In genomic region chr17:8209909-8210760, GRCh38 we compare ENCODE assay signal across 8 cellular contexts. TPM values are rescaled to one million over a fixed set of nuclear protein-coding genes. Genes with fewer than 3 reads are reported as not detected.
A peak's percentile ranks its signal among the peaks of the same experiment; 100 is the strongest.
DNase-seq lines count a peak whose midpoint lies in the region; ATAC-seq lines count a peak whose summit lies in the region.

TSS of gene AURKB (minus strand) at chr17:8210575. CDS start at chr17:8210224, 351 bp downstream.

- H3K9ac ChIP-seq in endocrine pancreas (ENCODE audit: control insufficient read depth, insufficient read depth, low read length): no peak within 1 kb of the TSS

- H3K36me3 ChIP-seq in CD8-positive, alpha-beta memory T cell (ENCODE audit: insufficient read depth, low read length): no peaks in the 10 kb centered on the region
- H3K36me3 ChIP-seq in endocrine pancreas (ENCODE audit: control insufficient read depth, insufficient read depth, low read length): no peaks in the 10 kb centered on the region

- peak; percentile 86 to 96 (median 92) for DNase-seq in CD8-positive, alpha-beta memory T cell
- DNase-seq in HS-27A (ENCODE audit: low read depth) (peak; percentile 97), NOMO-1 treated with DMSO at 0.1 percent for 48 hours (lab: John Stamatoyannopoulos, UW; ENCODE audit: unreplicated experiment) (peak; percentile 89), mesenteric fat pad (ENCODE audit: low spot score) (peak; percentile 96)
- peak; percentile 83 for DNase-seq in stimulated activated CD8-positive, alpha-beta memory T cell treated with anti-CD3 and anti-CD28 coated beads, Interleukin-15, amount 100 ng/mL, for 1 hour (ENCODE audit: low read depth)

- H3K4me3 ChIP-seq in CD8-positive, alpha-beta memory T cell (ENCODE audit: low read length): peak within 1 kb of the TSS; percentile 93
- H3K4me3 ChIP-seq in endocrine pancreas (ENCODE audit: control insufficient read depth, insufficient read depth, low read length): peak within 1 kb of the TSS; percentile 27

- peak within 1 kb of the TSS; percentile 61 for H3K27ac ChIP-seq in CD8-positive, alpha-beta memory T cell (ENCODE audit: low read depth, low read length)

- H3K4me1 ChIP-seq in CD8-positive, alpha-beta memory T cell (ENCODE audit: insufficient read depth, low read length): peaks cover 12% of the 10 kb centered on the region
- H3K4me1 ChIP-seq in endocrine pancreas (ENCODE audit: control insufficient read depth, insufficient read depth, low read length): peaks cover 4% of the 10 kb centered on the region

- H3K27ac Mint-ChIP-seq in CD8-positive, alpha-beta memory T cell: peak within 1 kb of the TSS; percentile 53 to 95 (median 92)

- POLR2A ChIA-PET in CD8-positive, alpha-beta memory T cell (lab: Charles Lee): interaction anchor here (0.5 to 2.4 kb wide), 15 partner anchors 8 to 1175 kb away, joined by 3 to 24 read pairs (median 4); partner anchors contain the start of genes CTC1 and SLC25A35
- POLR2A ChIA-PET in activated CD8-positive, alpha-beta memory T cell treated with anti-CD3 and anti-CD28 coated beads for 36 hours (lab: Charles Lee): interaction anchor here (0.9 to 2.4 kb wide), 7 partner anchors 9 to 85 kb away, joined by 3 to 15 read pairs (median 4); partner anchors contain the start of genes CTC1 and SLC25A35

- CTCF ChIA-PET in CD8-positive, alpha-beta memory T cell (lab: Charles Lee): interaction anchor here (0.7 to 1.8 kb wide), 8 partner anchors 11 to 131 kb away, joined by 3 to 10 read pairs (median 4); no protein-coding TSS in a partner anchor
- CTCF ChIA-PET in activated CD8-positive, alpha-beta memory T cell treated with anti-CD3 and anti-CD28 coated beads for 36 hours (lab: Charles Lee): interaction anchor here (0.6 to 1.6 kb wide), 7 partner anchors 12 to 116 kb away, joined by 3 to 6 read pairs (median 3); partner anchors contain the start of gene BORCS6

- H3K4me3 Mint-ChIP-seq in CD8-positive, alpha-beta memory T cell: peak within 1 kb of the TSS; percentile 83 to 96 (median 89)

- peaks cover 0 to 4% (median 0%) of the 10 kb centered on the region in 3 donors for H3K36me3 Mint-ChIP-seq in CD8-positive, alpha-beta memory T cell

- no peaks in the 10 kb centered on the region for H3K9me3 Mint-ChIP-seq in CD8-positive, alpha-beta memory T cell

- peak; percentile 84 for ATAC-seq in GM19467 (IDR thresholded peaks at IDR 0.05; ENCODE audit: unreplicated experiment)

- H3K9me3 ChIP-seq in CD8-positive, alpha-beta memory T cell (ENCODE audit: low read length): no peaks in the 10 kb centered on the region
- no peaks in the 10 kb centered on the region for H3K9me3 ChIP-seq in endocrine pancreas (ENCODE audit: control insufficient read depth, low read length)

- peaks cover 15 to 22% (median 17%) of the 10 kb centered on the region in 3 donors for H3K4me1 Mint-ChIP-seq in CD8-positive, alpha-beta memory T cell

- H3K27me3 ChIP-seq in CD8-positive, alpha-beta memory T cell (ENCODE audit: insufficient read depth, low read length, poor library complexity, severe bottlenecking): no peaks in the 10 kb centered on the region
- H3K27me3 ChIP-seq in endocrine pancreas (ENCODE audit: control insufficient read depth, insufficient read depth, low read length): no peaks in the 10 kb centered on the region

- peaks cover 0 to 3% of the 10 kb centered on the region in 2 donors for H3K27me3 Mint-ChIP-seq in CD8-positive, alpha-beta memory T cell

RNA-seq across cellular contexts. Expression of gene AURKB, which starts in this region (rescaled TPM):
- 10 to 100 TPM; 88.1 to 94.4 TPM for total RNA-seq in CD8-positive, alpha-beta memory T cell
- 0.63 TPM for polyA plus RNA-seq in CD8-positive, alpha-beta memory T cell
- total RNA-seq in activated CD8-positive, alpha-beta memory T cell treated with anti-CD3 and anti-CD28 coated beads for 36 hours: 100 to 1,000 TPM; 112 to 117 TPM
- not detected for total RNA-seq in mesenteric fat pad

Comparison
In these comparisons a context has a peak if more than half of its experiments do, and no peak if none do; other contexts are left out.
1. Peak in every context shown above with its lines: DNase-seq, ATAC-seq, H3K4me3 ChIP-seq and H3K27ac ChIP-seq.
2. RNA of gene AURKB (total RNA-seq): 112 to 117 TPM in activated CD8-positive, alpha-beta memory T cell treated with anti-CD3 and anti-CD28 coated beads for 36 hours and 88.1 to 94.4 TPM in CD8-positive, alpha-beta memory T cell; not detected in mesenteric fat pad (single experiment); every median in the first group is over 10 times any median in the second.
3. Peak in DNase-seq in mesenteric fat pad; RNA of the gene not detected or under 1 TPM.